11 cellular contexts compared by ENCODE assay signal in genomic region chr5:54522080-54522479, GRCh38. TPM values are rescaled to one million over a fixed set of nuclear protein-coding genes. Genes with fewer than 3 reads are reported as not detected.
DNase-seq lines count a peak whose midpoint lies in the region; ATAC-seq and TF ChIP-seq lines count a peak whose summit lies in the region.
"Had no signal": no experiment of that assay in that cellular context is flagged by ENCODE, and none has a peak within 500 bp of the region (broad histone marks: within the 10 kb centered on the region; RNA-seq: fewer than 3 reads in every experiment).

No MANE protein-coding gene starts in this region.

- TF ChIP-seq CTCF in activated B cell treated with CpG ODN at 0.5 μM for 24 hours (IDR thresholded peaks at IDR 0.05) = no peak
- no peak for TF ChIP-seq CTCF in lower lobe of right lung (IDR thresholded peaks at IDR 0.05)
- no peak for TF ChIP-seq CTCF in thoracic aorta (IDR thresholded peaks at IDR 0.05)

- H3K36me3 ChIP-seq in lower lobe of right lung = no peaks in the 10 kb centered on the region
- H3K36me3 ChIP-seq in thoracic aorta = no peaks in the 10 kb centered on the region

- H3K9me3 Mint-ChIP-seq in activated naive CD8-positive, alpha-beta T cell (ENCODE audit: low read depth) = no peaks in the 10 kb centered on the region
- H3K9me3 Mint-ChIP-seq in activated naive CD8-positive, alpha-beta T cell treated with anti-CD3 and anti-CD28 coated beads for 36 hours = no peaks in the 10 kb centered on the region
- no peaks in the 10 kb centered on the region for H3K9me3 Mint-ChIP-seq in activated B cell treated with CpG ODN at 0.5 μM for 24 hours

- H3K4me1 ChIP-seq in lower lobe of right lung (peaks cover 77% of the 10 kb centered on the region), thoracic aorta (ENCODE audit: control insufficient read depth in 1 of 2, low read depth in 2 of 2) (peaks cover 17 to 50% of the 10 kb centered on the region in 2 donors)

- peak overlapping the region; percentile 89 for H3K4me3 Mint-ChIP-seq in activated naive CD8-positive, alpha-beta T cell
- no peak overlapping the region for H3K4me3 Mint-ChIP-seq in activated naive CD8-positive, alpha-beta T cell treated with anti-CD3 and anti-CD28 coated beads for 36 hours
- peak overlapping the region; percentile 86 for H3K4me3 Mint-ChIP-seq in activated B cell treated with CpG ODN at 0.5 μM for 24 hours

- intact Hi-C loops in activated B cell treated with CpG ODN at 0.5 μM for 24 hours (cut with micrococcal nuclease) (loop anchor here (5.0 kb wide), 1 partner anchor 35 kb away; no protein-coding TSS in a partner anchor), lower lobe of right lung (cut with DNase I) (loop anchor here (5.0 kb wide), 1 partner anchor 325 kb away; no protein-coding TSS in a partner anchor)

- no peaks in the 10 kb centered on the region for H3K27me3 ChIP-seq in lower lobe of right lung (ENCODE audit: low read depth)
- no peaks in the 10 kb centered on the region for H3K27me3 ChIP-seq in thoracic aorta (replicated peaks; ENCODE audit: insufficient read depth)
- H3K27me3 ChIP-seq: foreskin keratinocyte had no signal

- no peak for DNase-seq in activated naive CD8-positive, alpha-beta T cell treated with anti-CD3 and anti-CD28 coated beads for 36 hours
- DNase-seq in activated B cell treated with CpG ODN at 0.5 μM for 24 hours (no peak), lower lobe of right lung (no peak), thoracic aorta (ENCODE audit: low spot score) (no peak), NCI-H187 treated with DMSO at 0.1 percent for 48 hours (lab: John Stamatoyannopoulos, UW) (no peak), SW 1271 (lab: John Stamatoyannopoulos, UW) (no peak)
- no peak for DNase-seq in activated effector memory CD4-positive, alpha-beta T cell treated with Interleukin-2 at 50 U/mL for 16 hours
- DNase-seq: C1 segment of cervical spinal cord, foreskin keratinocyte, NCI-H345 had no signal

- H3K27me3 Mint-ChIP-seq in activated naive CD8-positive, alpha-beta T cell = no peaks in the 10 kb centered on the region
- no peaks in the 10 kb centered on the region for H3K27me3 Mint-ChIP-seq in activated naive CD8-positive, alpha-beta T cell treated with anti-CD3 and anti-CD28 coated beads for 36 hours
- H3K27me3 Mint-ChIP-seq in activated B cell treated with CpG ODN at 0.5 μM for 24 hours = no peaks in the 10 kb centered on the region

- no peak overlapping the region for H3K27ac Mint-ChIP-seq in activated naive CD8-positive, alpha-beta T cell
- H3K27ac Mint-ChIP-seq in activated naive CD8-positive, alpha-beta T cell treated with anti-CD3 and anti-CD28 coated beads for 36 hours = no peak overlapping the region
- no peak overlapping the region for H3K27ac Mint-ChIP-seq in activated B cell treated with CpG ODN at 0.5 μM for 24 hours

- CTCF ChIA-PET in activated B cell treated with CpG ODN at 0.5 μM for 24 hours (lab: Charles Lee) = interaction anchor here (1.0 to 1.3 kb wide), 2 partner anchors 323 to 345 kb away, joined by 4 to 5 read pairs; no protein-coding TSS in a partner anchor

- H3K4me3 ChIP-seq in lower lobe of right lung (peak overlapping the region; percentile 100), thoracic aorta (peak overlapping the region; percentile 91)

- peaks cover 3% of the 10 kb centered on the region for H3K36me3 Mint-ChIP-seq in activated naive CD8-positive, alpha-beta T cell
- H3K36me3 Mint-ChIP-seq in activated naive CD8-positive, alpha-beta T cell treated with anti-CD3 and anti-CD28 coated beads for 36 hours = peaks cover 5% of the 10 kb centered on the region
- H3K36me3 Mint-ChIP-seq in activated B cell treated with CpG ODN at 0.5 μM for 24 hours (ENCODE audit: low read depth) = peaks cover 59% of the 10 kb centered on the region

- POLR2A ChIA-PET in activated B cell treated with CpG ODN at 0.5 μM for 24 hours (lab: Charles Lee) = no interaction called here

- ATAC-seq in activated B cell treated with CpG ODN at 0.5 μM for 24 hours (ENCODE audit: low read depth) = no peak
- ATAC-seq in lower lobe of right lung = no peak
- no peak for ATAC-seq in thoracic aorta (ENCODE audit: insufficient number of reproducible peaks, low FRiP score, low read depth)
- ATAC-seq: foreskin keratinocyte had no signal

- H3K27ac ChIP-seq in lower lobe of right lung = no peak overlapping the region
- H3K27ac ChIP-seq in thoracic aorta = peak overlapping the region; percentile 94 to 95
- H3K27ac ChIP-seq: foreskin keratinocyte had no signal

- no peaks in the 10 kb centered on the region for H3K9me3 ChIP-seq in lower lobe of right lung
- no peaks in the 10 kb centered on the region for H3K9me3 ChIP-seq in thoracic aorta

- H3K4me1 Mint-ChIP-seq in activated naive CD8-positive, alpha-beta T cell (ENCODE audit: low read depth) = peaks cover 75% of the 10 kb centered on the region
- H3K4me1 Mint-ChIP-seq in activated naive CD8-positive, alpha-beta T cell treated with anti-CD3 and anti-CD28 coated beads for 36 hours = peaks cover 54% of the 10 kb centered on the region
- H3K4me1 Mint-ChIP-seq in activated B cell treated with CpG ODN at 0.5 μM for 24 hours = peaks cover 23% of the 10 kb centered on the region

RNA-seq across cellular contexts. Expression of gene SNX18, which starts 4.5 kb away (rescaled TPM):
- 1 to 10 TPM; 7.4 to 7.6 TPM for total RNA-seq in activated naive CD8-positive, alpha-beta T cell treated with anti-CD3 and anti-CD28 coated beads for 36 hours
- total RNA-seq in activated B cell treated with CpG ODN at 0.5 μM for 24 hours = 59.2 and 63.4 TPM in 2 replicates
- 33.6 TPM for total RNA-seq in lower lobe of right lung
- 100 to 1,000 TPM; 174 to 269 TPM for total RNA-seq in thoracic aorta
